Comparison of ENCODE assay signal across 18 cellular contexts in the genomic region with DNA sequence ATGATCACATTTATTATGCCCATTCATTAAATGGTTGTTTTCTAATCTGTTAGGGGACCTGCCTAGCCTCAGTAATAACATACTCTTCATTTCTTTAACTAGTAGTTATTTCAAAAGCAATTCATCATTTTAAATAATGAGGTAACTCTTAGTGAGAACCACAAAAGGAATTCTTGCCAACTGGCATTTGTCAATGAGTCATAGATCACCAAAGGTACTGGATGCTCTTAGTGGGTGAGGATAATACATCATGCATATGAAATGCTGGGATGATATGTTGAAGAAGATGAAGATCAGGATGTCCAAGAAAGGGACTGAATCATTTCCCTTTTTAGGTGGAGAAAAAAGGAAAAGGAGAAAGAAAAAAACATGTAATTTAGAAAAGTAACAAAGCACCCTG.
"Had no signal": no experiment of that assay in that cellular context is flagged by ENCODE, and none has a peak within 500 bp of the region (broad histone marks: within the 10 kb centered on the region; RNA-seq: fewer than 3 reads in every experiment).

No MANE protein-coding gene starts in this region.

- H3K4me1 Mint-ChIP-seq: activated naive CD8-positive, alpha-beta T cell treated with anti-CD3 and anti-CD28 coated beads, Interleukin-2, amount 50 U/mL, for 24 hours; central memory CD8-positive, alpha-beta T cell; natural killer cell had no signal

- H3K27me3 Mint-ChIP-seq: activated naive CD8-positive, alpha-beta T cell treated with anti-CD3 and anti-CD28 coated beads, Interleukin-2, amount 50 U/mL, for 24 hours; central memory CD8-positive, alpha-beta T cell; stimulated activated naive CD8-positive, alpha-beta T cell treated with anti-CD3 and anti-CD28 coated beads, Interleukin-15, Interleukin-2, amounts not matched to agents 100 ng/mL and 50 ng/mL, for 24 hours had no signal

- ATAC-seq: activated naive CD8-positive, alpha-beta T cell treated with anti-CD3 and anti-CD28 coated beads, Interleukin-2, amount 50 U/mL, for 24 hours; gastroesophageal sphincter; left lung; natural killer cell had no signal

- H3K36me3 ChIP-seq: gastroesophageal sphincter, left lung, neutrophil, suprapubic skin had no signal

- H3K27me3 ChIP-seq: gastroesophageal sphincter, left lung, neutrophil, suprapubic skin had no signal

- H3K4me3 Mint-ChIP-seq: activated naive CD8-positive, alpha-beta T cell treated with anti-CD3 and anti-CD28 coated beads, Interleukin-2, amount 50 U/mL, for 24 hours; central memory CD8-positive, alpha-beta T cell; natural killer cell; stimulated activated naive CD8-positive, alpha-beta T cell treated with anti-CD3 and anti-CD28 coated beads, Interleukin-15, Interleukin-2, amounts not matched to agents 100 ng/mL and 50 ng/mL, for 24 hours had no signal

- H3K27ac Mint-ChIP-seq: activated naive CD8-positive, alpha-beta T cell treated with anti-CD3 and anti-CD28 coated beads, Interleukin-2, amount 50 U/mL, for 24 hours; natural killer cell; stimulated activated naive CD8-positive, alpha-beta T cell treated with anti-CD3 and anti-CD28 coated beads, Interleukin-15, Interleukin-2, amounts not matched to agents 100 ng/mL and 50 ng/mL, for 24 hours had no signal

- DNase-seq: activated CD4-positive, CD25-positive, alpha-beta regulatory T cell treated with anti-CD3 and anti-CD28 coated beads, Interleukin-2, amount 50 U/mL, for 72 hours; activated naive CD4-positive, alpha-beta T cell treated with Interleukin-2 at 50 U/mL for 16 hours; activated naive CD8-positive, alpha-beta T cell treated with anti-CD3 and anti-CD28 coated beads, Interleukin-2, amount 50 U/mL, for 24 hours; cortex of kidney; effector CD8-positive, alpha-beta T cell; islet precursor cell; left lung; natural killer cell; retina; T-helper 1 cell; T1000; trophoblast cell had no signal

- H3K27ac ChIP-seq: gastroesophageal sphincter, left lung, neutrophil, skin epidermis, suprapubic skin had no signal

- H3K4me3 ChIP-seq: gastroesophageal sphincter, left lung, skin epidermis, suprapubic skin had no signal

- H3K4me1 ChIP-seq: gastroesophageal sphincter, left lung, suprapubic skin had no signal

- H3K9me3 ChIP-seq: neutrophil had no signal

- H3K36me3 Mint-ChIP-seq: natural killer cell had no signal
